ENCODE assay signal across 1 cellular context in genomic region chr12:108315486-108316105, GRCh38.
TF ChIP-seq lines count a peak whose summit lies in the region.

No MANE protein-coding gene starts in this region.

TF ChIP-seq in K562, 482 proteins besides CTCF, POLR2A, EP300 and RAD21 (continued from another document):
- TF ChIP-seq, protein P1, sequence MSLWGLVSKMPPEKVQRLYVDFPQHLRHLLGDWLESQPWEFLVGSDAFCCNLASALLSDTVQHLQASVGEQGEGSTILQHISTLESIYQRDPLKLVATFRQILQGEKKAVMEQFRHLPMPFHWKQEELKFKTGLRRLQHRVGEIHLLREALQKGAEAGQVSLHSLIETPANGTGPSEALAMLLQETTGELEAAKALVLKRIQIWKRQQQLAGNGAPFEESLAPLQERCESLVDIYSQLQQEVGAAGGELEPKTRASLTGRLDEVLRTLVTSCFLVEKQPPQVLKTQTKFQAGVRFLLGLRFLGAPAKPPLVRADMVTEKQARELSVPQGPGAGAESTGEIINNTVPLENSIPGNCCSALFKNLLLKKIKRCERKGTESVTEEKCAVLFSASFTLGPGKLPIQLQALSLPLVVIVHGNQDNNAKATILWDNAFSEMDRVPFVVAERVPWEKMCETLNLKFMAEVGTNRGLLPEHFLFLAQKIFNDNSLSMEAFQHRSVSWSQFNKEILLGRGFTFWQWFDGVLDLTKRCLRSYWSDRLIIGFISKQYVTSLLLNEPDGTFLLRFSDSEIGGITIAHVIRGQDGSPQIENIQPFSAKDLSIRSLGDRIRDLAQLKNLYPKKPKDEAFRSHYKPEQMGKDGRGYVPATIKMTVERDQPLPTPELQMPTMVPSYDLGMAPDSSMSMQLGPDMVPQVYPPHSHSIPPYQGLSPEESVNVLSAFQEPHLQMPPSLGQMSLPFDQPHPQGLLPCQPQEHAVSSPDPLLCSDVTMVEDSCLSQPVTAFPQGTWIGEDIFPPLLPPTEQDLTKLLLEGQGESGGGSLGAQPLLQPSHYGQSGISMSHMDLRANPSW (CRISPR knock-in tag; IDR thresholded peaks at IDR 0.05), result no peak
